Comparison of ENCODE assay signal across 8 cellular contexts in the genomic region with DNA sequence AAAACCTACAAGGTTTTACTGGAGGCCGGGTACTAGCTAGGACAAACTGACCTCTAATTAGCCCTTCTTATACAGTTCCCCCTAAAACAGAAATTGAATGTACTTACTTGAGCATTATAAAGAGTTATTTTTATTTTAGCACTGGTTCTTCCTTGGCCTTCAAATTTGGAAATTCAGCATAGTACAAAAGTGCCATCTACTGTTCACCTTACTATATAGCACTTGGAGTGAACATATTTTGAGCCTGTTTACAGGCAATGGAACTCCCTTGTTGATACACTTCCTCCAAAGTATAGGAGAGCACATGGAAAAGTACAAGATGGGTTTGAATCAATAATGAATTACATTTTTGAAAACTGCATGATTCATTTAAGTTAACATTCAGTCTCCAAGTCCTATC. TPM values are rescaled to one million over a fixed set of nuclear protein-coding genes. Genes with fewer than 3 reads are reported as not detected.
DNase-seq lines count a peak whose midpoint lies in the region; ATAC-seq and TF ChIP-seq lines count a peak whose summit lies in the region.

No MANE protein-coding gene starts in this region.

- no peaks in the 10 kb centered on the region for H4K20me1 ChIP-seq in neural cell (ENCODE audit: insufficient read depth)

- H3K9me2 ChIP-seq in neural cell (ENCODE audit: insufficient read depth, low read length) = no peaks in the 10 kb centered on the region

- TF ChIP-seq CTCF in dorsolateral prefrontal cortex (IDR thresholded peaks at IDR 0.05 in 54 of 56, conservative IDR thresholded peaks at IDR 0.05 in 2 of 56; ENCODE audit: low read depth in 1 of 56, partially characterized antibody in 56 of 56) (peak; percentile 40 to 93 (median 77)), neural cell (IDR thresholded peaks at IDR 0.05; ENCODE audit: poor library complexity, severe bottlenecking) (peak; percentile 85)

- H3K79me2 ChIP-seq in neural cell (replicated peaks; ENCODE audit: insufficient read depth, low read length) = no peaks in the 10 kb centered on the region

- no peaks in the 10 kb centered on the region for H3F3A ChIP-seq in neural cell (ENCODE audit: insufficient read depth, low read length, poor library complexity, severe bottlenecking)

- H3K36me3 ChIP-seq in neural cell (ENCODE audit: insufficient read depth, low read length) = no peaks in the 10 kb centered on the region

- H3K27ac ChIP-seq in dorsolateral prefrontal cortex (peak overlapping the region in 6 of 59 donors; percentile 0 to 39 (median 14)), neural cell (ENCODE audit: low read length) (no peak overlapping the region)

- no peak overlapping the region for H2AFZ ChIP-seq in neural cell (ENCODE audit: low read depth, low read length)

- H3K4me3 ChIP-seq in dorsolateral prefrontal cortex = peak overlapping the region in 1 of 59 donors; percentile 6
- H3K4me3 ChIP-seq in neural cell (ENCODE audit: low read length) = no peak overlapping the region

- ATAC-seq in sciatic nerve = no peak

- H3K27me3 ChIP-seq in dorsolateral prefrontal cortex (no peaks in the 10 kb centered on the region), neural cell (ENCODE audit: insufficient read depth, low read depth, low read length) (no peaks in the 10 kb centered on the region)

- TF ChIP-seq RAD21 in neural cell (conservative IDR thresholded peaks at IDR 0.05) = peak; percentile 89

- intact Hi-C loops in dorsolateral prefrontal cortex (cut with DNase I) = loop anchor here (5.0 to 10.0 kb wide), 5 partner anchors 177 to 1385 kb away; a partner anchor contains a TSS
- intact Hi-C loops in sciatic nerve (cut with DNase I) = loop anchor here (10.0 kb wide), 1 partner anchor 515 kb away; no protein-coding TSS in a partner anchor

- H3K9me3 ChIP-seq in neural cell (ENCODE audit: low read length) = no peaks in the 10 kb centered on the region

- no peak overlapping the region for H3K9ac ChIP-seq in neural cell (ENCODE audit: low read length)

- peak; percentile 46 for DNase-seq in A172 (ENCODE audit: low spot score)
- DNase-seq in GDM1 (lab: John Stamatoyannopoulos, UW) = peak; percentile 28
- peak; percentile 56 for DNase-seq in HT1080 (ENCODE audit: low read depth)
- peak; percentile 73 for DNase-seq in NOMO-1 treated with DMSO at 0.1 percent for 48 hours (lab: John Stamatoyannopoulos, UW; ENCODE audit: unreplicated experiment)
- DNase-seq in dorsolateral prefrontal cortex = no peak
- DNase-seq in HK-2 (ENCODE audit: unreplicated experiment) = no peak
- DNase-seq in sciatic nerve (ENCODE audit: low spot score) = no peak

- no peak for TF ChIP-seq EP300 in neural cell (conservative IDR thresholded peaks at IDR 0.05; ENCODE audit: poor library complexity, severe bottlenecking)

- H3K4me2 ChIP-seq in neural cell (ENCODE audit: low read length) = no peak overlapping the region

TF ChIP-seq in neural cell, 6 proteins besides CTCF, POLR2A, EP300 and RAD21:
- TF ChIP-seq SMC3 (conservative IDR thresholded peaks at IDR 0.05; ENCODE audit: poor library complexity) = peak; percentile 87
- no peak for TF ChIP-seq TAF1 (IDR thresholded peaks at IDR 0.05; ENCODE audit: low read depth)

RNA-seq across cellular contexts. Expression of a gene that starts 3.9 kb away (rescaled TPM):
- 14.5 and 18.4 TPM in 2 replicates for total RNA-seq in A172 (2014; rRNA removed; shearing (Covaris generic))
- total RNA-seq in HT1080 (2014; rRNA removed; shearing (Covaris generic)) = 15.1 and 19.3 TPM in 2 replicates
- 24.7 and 27.1 TPM in 2 replicates for polyA plus RNA-seq in HT1080 (2015; cell fraction: cytosol; rRNA removed)
- polyA plus RNA-seq in HT1080 (2015; cell fraction: nucleus; rRNA removed) = 19.6 and 26.5 TPM in 2 replicates
- total RNA-seq in dorsolateral prefrontal cortex (10 to 100 TPM; 16.8 to 60.1 (median 33.0) TPM), sciatic nerve (28.5 TPM)
- polyA plus RNA-seq in neural cell = 10.0 and 11.1 TPM in 2 replicates
- 18.1 and 26.8 TPM in 2 replicates for polyA minus RNA-seq in neural cell

RNA-seq across cellular contexts. Expression of a gene that starts 5.1 kb away (rescaled TPM):
- total RNA-seq in A172 (2014; rRNA removed; shearing (Covaris generic)) = 8.0 and 8.1 TPM in 2 replicates
- total RNA-seq in HT1080 (2014; rRNA removed; shearing (Covaris generic)) = 13.7 and 14.0 TPM in 2 replicates
- polyA plus RNA-seq in HT1080 (2015; cell fraction: cytosol; rRNA removed) = 11.0 and 15.0 TPM in 2 replicates
- polyA plus RNA-seq in HT1080 (2015; cell fraction: nucleus; rRNA removed) = 25.2 and 27.4 TPM in 2 replicates
- total RNA-seq in dorsolateral prefrontal cortex = 1 to 10 TPM; 1.1 to 6.8 (median 3.4) TPM
- polyA plus RNA-seq in neural cell = 0.78 and 3.0 TPM in 2 replicates
- 3.5 and 4.1 TPM in 2 replicates for polyA minus RNA-seq in neural cell
- 5.7 TPM for total RNA-seq in sciatic nerve

Comparison
In these comparisons a context has a peak if more than half of its experiments do, and no peak if none do; other contexts are left out.
1. DNase-seq: peak in A172 (single experiment), GDM1 (single experiment), HT1080 (single experiment) and NOMO-1 treated with DMSO at 0.1 percent for 48 hours (single experiment); none in dorsolateral prefrontal cortex (0 of 10), HK-2 (single experiment) and sciatic nerve (single experiment).